16 cellular contexts compared by ENCODE assay signal in the genomic region with DNA sequence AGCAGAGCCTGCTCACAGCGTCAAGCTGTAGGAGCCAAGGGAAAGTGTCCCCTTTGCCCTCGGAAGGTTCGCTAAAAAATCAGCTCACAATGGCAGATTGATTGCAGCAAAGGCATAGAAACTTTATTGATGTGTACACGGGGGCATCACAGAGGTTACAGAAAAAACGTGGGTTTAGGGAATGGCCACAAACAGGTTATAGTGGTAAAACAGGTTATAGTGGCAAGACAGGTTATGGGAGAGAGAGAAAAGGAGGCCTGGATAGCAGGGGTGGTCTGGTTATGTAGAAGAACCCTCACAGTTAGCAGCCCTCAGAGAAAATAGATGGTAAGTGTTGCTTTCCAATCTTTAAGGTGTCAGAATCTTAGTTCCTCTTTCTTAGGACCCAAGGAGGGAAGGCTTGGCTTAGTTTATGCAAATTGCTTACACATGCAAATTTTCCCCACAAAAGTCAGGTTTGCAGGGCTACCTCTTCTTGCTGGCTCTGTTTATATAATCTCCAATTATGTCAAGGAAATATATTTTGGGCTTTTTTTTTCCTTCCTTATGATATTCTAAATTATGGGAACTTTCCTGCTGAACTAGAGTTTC.
DNase-seq lines count a peak whose midpoint lies in the region; ATAC-seq, FAIRE-seq and TF ChIP-seq lines count a peak whose summit lies in the region.
"Had no signal": no experiment of that assay in that cellular context is flagged by ENCODE, and none has a peak within 500 bp of the region (broad histone marks: within the 10 kb centered on the region; RNA-seq: fewer than 3 reads in every experiment).

No MANE protein-coding gene starts in this region.

- H3K9ac ChIP-seq in K562 (ENCODE audit: insufficient read depth in 1 of 2, low read depth in 2 of 2, low read length in 2 of 2) (no peak overlapping the region), PC-3 (ENCODE audit: low read length) (no peak overlapping the region)
- H3K9ac ChIP-seq: KMS-11 had no signal

- ATAC-seq in GM18511 (IDR thresholded peaks at IDR 0.05; ENCODE audit: unreplicated experiment) (peak; percentile 90), GM21367 (IDR thresholded peaks at IDR 0.05; ENCODE audit: unreplicated experiment) (peak; percentile 83), HG03025 (IDR thresholded peaks at IDR 0.05; ENCODE audit: low FRiP score, unreplicated experiment) (peak; percentile 68), K562 (no peak), PC-3 (no peak)
- ATAC-seq: T-cell had no signal

- H3K4me2 ChIP-seq in K562 (ENCODE audit: insufficient read depth, low read length) (no peak overlapping the region), PC-3 (ENCODE audit: low read length) (no peak overlapping the region)
- H3K4me2 ChIP-seq: KMS-11 had no signal

- H2AFZ ChIP-seq in K562 (ENCODE audit: low read depth, low read length) = no peak overlapping the region
- no peak overlapping the region for H2AFZ ChIP-seq in PC-3 (ENCODE audit: low read length)

- FAIRE-seq in K562 (lab: Jason Lieb, UNC) = no peak
- FAIRE-seq: kidney had no signal

- CTCF ChIA-PET in K562 (lab: Yijun Ruan, JAX; ENCODE audit: low intra/inter-chr PET ratio) = no interaction called here
- CTCF ChIA-PET in PC-3 (lab: Charles Lee) = no interaction called here

- TF ChIP-seq RAD21 in K562 (CRISPR knock-in tag; conservative IDR thresholded peaks at IDR 0.05 in 1 of 2, IDR thresholded peaks at IDR 0.05 in 1 of 2) = no peak

- H4K20me1 ChIP-seq in K562 (replicated peaks; ENCODE audit: control insufficient read depth, insufficient read depth, low read length) (no peaks in the 10 kb centered on the region), PC-3 (ENCODE audit: low read length) (no peaks in the 10 kb centered on the region)

- no peaks in the 10 kb centered on the region for H3F3A ChIP-seq in PC-3 (ENCODE audit: low read length, unreplicated experiment)

- H3K27me3 ChIP-seq in K562 (ENCODE audit: control insufficient read depth in 2 of 2, insufficient read depth in 2 of 2, low read length in 2 of 2) = no peaks in the 10 kb centered on the region
- H3K27me3 ChIP-seq in testis = no peaks in the 10 kb centered on the region
- H3K27me3 ChIP-seq in PC-3 (ENCODE audit: low read length) = no peaks in the 10 kb centered on the region
- H3K27me3 ChIP-seq: BE2C had no signal

- no peak for TF ChIP-seq CTCF in K562 (IDR thresholded peaks at IDR 0.05 in 2 of 3, conservative IDR thresholded peaks at IDR 0.05 in 1 of 3; ENCODE audit: insufficient read depth in 2 of 3, low read depth in 1 of 3, low read length in 3 of 3)
- no peak for TF ChIP-seq CTCF in testis (IDR thresholded peaks at IDR 0.05)
- no peak for TF ChIP-seq CTCF in PC-3 (conservative IDR thresholded peaks at IDR 0.05; ENCODE audit: low read depth, low read length)

- no peaks in the 10 kb centered on the region for H3K9me3 ChIP-seq in K562 (replicated peaks; ENCODE audit: control insufficient read depth, insufficient read depth, low read depth, low read length)
- no peaks in the 10 kb centered on the region for H3K9me3 ChIP-seq in testis
- no peaks in the 10 kb centered on the region for H3K9me3 ChIP-seq in PC-3 (ENCODE audit: low read length)
- H3K9me3 ChIP-seq: BE2C had no signal

- TF ChIP-seq EP300 in K562 (IDR thresholded peaks at IDR 0.05; ENCODE audit: low read length) = no peak

- TF ChIP-seq POLR2A in K562 (conservative IDR thresholded peaks at IDR 0.05) = no peak
- TF ChIP-seq POLR2A in testis (IDR thresholded peaks at IDR 0.05) = no peak

- no peak overlapping the region for H3K27ac ChIP-seq in K562 (ENCODE audit: extremely low read depth, low read depth, low read length)
- H3K27ac ChIP-seq in testis = no peak overlapping the region
- no peak overlapping the region for H3K27ac ChIP-seq in PC-3 (ENCODE audit: low read length)
- H3K27ac ChIP-seq: KMS-11 had no signal

- H3K36me3 ChIP-seq in K562 (ENCODE audit: control insufficient read depth, insufficient read depth, low read length) = no peaks in the 10 kb centered on the region
- no peaks in the 10 kb centered on the region for H3K36me3 ChIP-seq in testis (ENCODE audit: low read depth, missing control alignments)
- H3K36me3 ChIP-seq in PC-3 (ENCODE audit: low read depth, low read length) = no peaks in the 10 kb centered on the region
- H3K36me3 ChIP-seq: BE2C had no signal

- intact Hi-C loops in K562 (cut with micrococcal nuclease) = no loop called here
- intact Hi-C loops in testis (cut with DNase I; ENCODE audit: low total_unique reads) = no loop called here
- intact Hi-C loops in PC-3 (cut with micrococcal nuclease) = no loop called here

- WGBS in K562 (ENCODE audit: insufficient coverage, low coverage, missing lambda C conversion rate) = 2% methylated on average over 5 of the region's 5 CpGs
- WGBS in testis, 2 donors = 54 to 65% methylated on average over 5 of the region's 5 CpGs

- H3K79me2 ChIP-seq in K562 (ENCODE audit: control insufficient read depth, insufficient read depth, low read length) (no peaks in the 10 kb centered on the region), PC-3 (ENCODE audit: low read length) (no peaks in the 10 kb centered on the region)

- no peaks in the 10 kb centered on the region for H3K9me2 ChIP-seq in PC-3 (replicated peaks; ENCODE audit: low read length)

- DNase-seq in K562 (ENCODE audit: extremely low read depth in 1 of 4, low spot score in 3 of 4) (no peak), testis (no peak), cortex of kidney (lab: John Stamatoyannopoulos, UW) (no peak), NCI-H1436 treated with DMSO at 0.1 percent for 48 hours (lab: John Stamatoyannopoulos, UW) (no peak), PC-3 (no peak)
- DNase-seq: activated CD4-positive, alpha-beta T cell treated with anti-CD3 and anti-CD28 coated beads, Interleukin-2, amount 10 ng/mL, durations not matched to agents 7 days and 5 days; BE2C; effector memory CD4-positive, alpha-beta T cell; kidney; NCI-H1930; stimulated activated naive CD4-positive, alpha-beta T cell; T-cell had no signal

- in situ Hi-C loops in K562 (cut with MboI) = no loop called here

- BruUV-seq in K562 (replicated peaks; lab: Mats Ljungman, UMichigan) (no TSS peak), PC-3 (replicated peaks; lab: Mats Ljungman, UMichigan) (no TSS peak)

- no peaks in the 10 kb centered on the region for H3K9me1 ChIP-seq in K562 (ENCODE audit: control insufficient read depth, insufficient read depth, low read length)

- no peaks in the 10 kb centered on the region for H3K4me1 ChIP-seq in K562 (replicated peaks in 1 of 2; ENCODE audit: control insufficient read depth in 2 of 2, insufficient read depth in 2 of 2, low read length in 2 of 2)
- H3K4me1 ChIP-seq in testis = no peaks in the 10 kb centered on the region
- H3K4me1 ChIP-seq in PC-3 (ENCODE audit: insufficient read depth, low read length) = no peaks in the 10 kb centered on the region
- H3K4me1 ChIP-seq: BE2C had no signal

- H3K4me3 ChIP-seq in K562 (no peak overlapping the region), testis (no peak overlapping the region), PC-3 (ENCODE audit: low read length) (no peak overlapping the region)

- POLR2A ChIA-PET in K562 (lab: Yijun Ruan, JAX) (no interaction called here), PC-3 (lab: Charles Lee; ENCODE audit: unreplicated experiment) (no interaction called here)

TF ChIP-seq in K562, 482 proteins besides CTCF, POLR2A, EP300 and RAD21 (continues in another document):
- TF ChIP-seq, protein P1, sequence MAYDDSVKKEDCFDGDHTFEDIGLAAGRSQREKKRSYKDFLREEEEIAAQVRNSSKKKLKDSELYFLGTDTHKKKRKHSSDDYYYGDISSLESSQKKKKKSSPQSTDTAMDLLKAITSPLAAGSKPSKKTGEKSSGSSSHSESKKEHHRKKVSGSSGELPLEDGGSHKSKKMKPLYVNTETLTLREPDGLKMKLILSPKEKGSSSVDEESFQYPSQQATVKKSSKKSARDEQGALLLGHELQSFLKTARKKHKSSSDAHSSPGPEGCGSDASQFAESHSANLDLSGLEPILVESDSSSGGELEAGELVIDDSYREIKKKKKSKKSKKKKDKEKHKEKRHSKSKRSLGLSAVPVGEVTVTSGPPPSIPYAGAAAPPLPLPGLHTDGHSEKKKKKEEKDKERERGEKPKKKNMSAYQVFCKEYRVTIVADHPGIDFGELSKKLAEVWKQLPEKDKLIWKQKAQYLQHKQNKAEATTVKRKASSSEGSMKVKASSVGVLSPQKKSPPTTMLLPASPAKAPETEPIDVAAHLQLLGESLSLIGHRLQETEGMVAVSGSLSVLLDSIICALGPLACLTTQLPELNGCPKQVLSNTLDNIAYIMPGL (CRISPR knock-in tag; IDR thresholded peaks at IDR 0.05) = no peak
- TF ChIP-seq MAFF (IDR thresholded peaks at IDR 0.05; ENCODE audit: low read length) = peak; percentile 33
- TF ChIP-seq SREBF1 (IDR thresholded peaks at IDR 0.05; ENCODE audit: borderline replicate concordance, low read depth, low read length) = no peak
- peak; percentile 24; the same call in 1 of the 2 replicates for TF ChIP-seq ZNF316 (IDR thresholded peaks at IDR 0.05)

Comparison
In these comparisons a context has a peak if more than half of its experiments do, and no peak if none do; other contexts are left out.
1. ATAC-seq: peak in GM18511 (single experiment), GM21367 (single experiment) and HG03025 (single experiment); none in K562 (single experiment) and PC-3 (single experiment).